In the genomic region with DNA sequence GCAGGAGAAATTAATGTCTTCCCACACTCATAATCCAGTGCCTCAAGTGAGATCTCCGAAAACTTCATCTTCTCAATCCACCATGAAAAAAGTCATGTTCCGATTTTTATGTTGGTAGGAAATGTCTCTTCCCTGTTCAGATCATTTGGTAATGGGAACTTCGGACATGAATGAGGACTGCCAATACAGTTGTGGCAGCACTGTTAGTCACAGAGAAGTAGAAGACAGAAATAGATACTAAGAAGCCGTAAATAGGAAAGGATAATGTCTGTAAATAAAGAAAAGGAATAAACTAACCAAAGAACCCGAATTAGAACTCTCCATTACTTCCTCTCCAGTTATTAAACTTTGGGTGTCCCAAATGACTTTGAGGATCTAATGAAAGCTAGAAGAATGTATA, we compare ENCODE assay signal across 17 cellular contexts.
"Had no signal": no experiment of that assay in that cellular context is flagged by ENCODE, and none has a peak within 500 bp of the region (broad histone marks: within the 10 kb centered on the region; RNA-seq: fewer than 3 reads in every experiment).

No MANE protein-coding gene starts in this region.

- DNase-seq: KBM-7, MV-4-11, NCI-H1048, NCI-H1105, NCI-H1417, NCI-H1436 treated with DMSO at 0.1 percent for 48 hours, NCI-H1694, NCI-H187 treated with DMSO at 0.1 percent for 48 hours, NCI-H2029 treated with DMSO at 0.1 percent for 48 hours, NCI-H2171 treated with DMSO at 0.1 percent for 48 hours, NCI-H345, NCI-H446 treated with DMSO at 0.1 percent for 48 hours, NCI-H510A treated with DMSO at 0.1 percent for 48 hours, NCI-H526, RPMI8226, SHP77, SK-N-SH had no signal

- H3K9me3 ChIP-seq: SK-N-SH had no signal

- H3K4me2 ChIP-seq: SK-N-SH had no signal

- H3K9ac ChIP-seq: SK-N-SH had no signal
